In the genomic region with DNA sequence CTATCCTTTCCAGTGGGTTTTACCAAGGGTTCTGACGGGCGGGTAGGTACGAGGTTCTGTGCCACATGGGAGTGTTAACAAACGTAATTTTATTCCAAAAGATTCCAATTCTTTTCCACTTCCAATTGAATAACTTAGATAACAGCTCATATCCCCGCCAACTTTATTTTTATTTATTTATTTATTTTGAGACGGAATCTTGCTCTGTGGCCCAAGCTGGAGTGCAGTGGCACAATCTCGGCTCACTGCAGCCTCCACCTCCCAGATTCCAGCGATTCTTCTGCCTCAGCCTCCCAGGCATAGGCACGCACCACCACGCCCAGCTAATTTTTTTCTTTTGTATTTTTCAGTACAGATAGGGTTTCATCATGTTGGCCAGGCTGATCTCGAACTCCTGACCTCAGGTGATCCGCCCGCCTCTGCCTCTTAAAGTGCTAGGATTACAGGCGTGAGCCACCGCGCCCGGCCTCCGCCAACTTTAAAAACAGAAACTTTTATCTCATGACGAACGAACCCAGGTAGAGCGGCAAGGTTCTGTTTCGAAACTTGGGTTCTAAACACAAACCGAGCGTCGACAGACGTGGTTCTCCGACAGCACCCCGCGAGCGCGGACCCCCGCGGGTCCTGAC, we compare ENCODE assay signal across 6 cellular contexts. TPM values are rescaled to one million over a fixed set of nuclear protein-coding genes. Genes with fewer than 3 reads are reported as not detected.
DNase-seq lines count a peak whose midpoint lies in the region; ATAC-seq, FAIRE-seq and TF ChIP-seq lines count a peak whose summit lies in the region.

No MANE protein-coding gene starts in this region.

- H3K4me3 ChIP-seq in HepG2 (replicated peaks in 1 of 3; ENCODE audit: insufficient read depth in 1 of 3, low read depth in 2 of 3, low read length in 3 of 3), result peak overlapping the region; percentile 71 to 84 (median 75)

- TF ChIP-seq RAD21 in HepG2 (CRISPR knock-in tag; IDR thresholded peaks at IDR 0.05), result no peak

- TF ChIP-seq EP300 in HepG2 (IDR thresholded peaks at IDR 0.05; ENCODE audit: low read depth in 2 of 2, low read length in 2 of 2) (no peak), HepG2 (CRISPR knock-in tag; IDR thresholded peaks at IDR 0.05; ENCODE audit: borderline replicate concordance) (no peak)

- in situ Hi-C loops in HepG2 (cut with HindIII; ENCODE audit: extremely low pct_ligation_motif_present, low pct_unique_long_range_greater_than_20kb), result no loop called here

- H3K27ac ChIP-seq in HepG2 (ENCODE audit: extremely low read length, insufficient read depth, low read length), result peak overlapping the region; percentile 83

- peaks cover 5% of the 10 kb centered on the region for H4K20me1 ChIP-seq in HepG2 (ENCODE audit: insufficient read depth, low read length)

- peak overlapping the region; percentile 80 for H3K9ac ChIP-seq in HepG2 (ENCODE audit: insufficient read depth, low read depth, low read length)

- POLR2A ChIA-PET in HepG2 (lab: Yijun Ruan, JAX), result interaction anchor here (0.7 to 3.7 kb wide), 27 partner anchors 9 to 310 kb away, joined by 3 to 79 read pairs (median 5); a partner anchor contains a TSS

- ATAC-seq in HepG2, result no peak
- ATAC-seq in GM18498 (IDR thresholded peaks at IDR 0.05; ENCODE audit: unreplicated experiment), result no peak

- no peak overlapping the region for H2AFZ ChIP-seq in HepG2 (ENCODE audit: low read length)

- TF ChIP-seq POLR2A in HepG2 (IDR thresholded peaks at IDR 0.05; ENCODE audit: insufficient read depth in 1 of 2, low read depth in 2 of 2, low read length in 2 of 2), result no peak

- no peak for TF ChIP-seq CTCF in HepG2 (CRISPR knock-in tag; IDR thresholded peaks at IDR 0.05)

- DNase-seq in DMS53 (lab: John Stamatoyannopoulos, UW) (peak; percentile 72), DMS53 treated with DMSO at 0.1 percent for 48 hours (lab: John Stamatoyannopoulos, UW; ENCODE audit: unreplicated experiment) (no peak), HepG2 (ENCODE audit: low spot score) (no peak), DMS153 treated with DMSO at 0.1 percent for 48 hours (lab: John Stamatoyannopoulos, UW; ENCODE audit: unreplicated experiment) (no peak)
- peak; percentile 65 to 66 for DNase-seq in activated T-cell treated with anti-CD3 and anti-CD28 coated beads, Interleukin-2, amount 50 U/mL, for 48 hours

- peak overlapping the region; percentile 79 for H3K4me2 ChIP-seq in HepG2 (ENCODE audit: low read depth, low read length)

- intact Hi-C loops in HepG2 (cut with micrococcal nuclease; ENCODE audit: unreplicated experiment), result loop anchor here (5.0 kb wide), 1 partner anchor 53 kb away; a partner anchor contains a TSS

- CTCF ChIA-PET in HepG2 (lab: Yijun Ruan, JAX; ENCODE audit: low intra/inter-chr PET ratio, low total read pairs), result interaction anchor here (1.8 kb wide), 1 partner anchor 56 kb away, joined by 6 read pairs; no protein-coding TSS in a partner anchor

- H3K27me3 ChIP-seq in HepG2 (ENCODE audit: control insufficient read depth in 1 of 2, insufficient read depth in 2 of 2, low read length in 2 of 2), result no peaks in the 10 kb centered on the region; a peak in 1 of 5 replicates

- WGBS in HepG2 (ENCODE audit: low lambda C conversion rate), result 2% methylated on average over 33 of the region's 33 CpGs

- no peaks in the 10 kb centered on the region for H3K9me3 ChIP-seq in HepG2 (ENCODE audit: low read length)

- peaks cover 17 to 33% of the 10 kb centered on the region in 2 experiments for H3K36me3 ChIP-seq in HepG2 (replicated peaks in 1 of 2; ENCODE audit: control insufficient read depth in 1 of 2, insufficient read depth in 2 of 2, low read length in 2 of 2)

- BruUV-seq in HepG2 (replicated peaks; lab: Mats Ljungman, UMichigan), result TSS peak; percentile 78

- no peak for FAIRE-seq in HepG2 (lab: Jason Lieb, UNC)

- H3K79me2 ChIP-seq in HepG2 (ENCODE audit: insufficient read depth, low read length), result peaks cover 23% of the 10 kb centered on the region

- H3K4me1 ChIP-seq in HepG2 (ENCODE audit: insufficient read depth, low read length), result peaks cover 27% of the 10 kb centered on the region

RNA-seq across cellular contexts. Expression of a gene that starts 0.6 kb away (rescaled TPM):
- 73.8 and 82.0 TPM in 2 replicates for total RNA-seq in HepG2 (2016; rRNA removed; fragmentation: Illumina TruSeq; extraction: Trizol)
- total RNA-seq in HepG2 (2016; cell fraction: cytosol; rRNA removed; fragmentation: Illumina TruSeq; extraction: Trizol; ENCODE audit: low read depth), result 44.2 and 54.8 TPM in 2 replicates
- 75.0 and 87.4 TPM in 2 replicates for total RNA-seq in HepG2 (2016; cell fraction: insoluble cytoplasmic fraction; rRNA removed; fragmentation: Illumina TruSeq; extraction: Trizol)
- 72.9 and 79.9 TPM in 2 replicates for total RNA-seq in HepG2 (2016; cell fraction: membrane; rRNA removed; fragmentation: Illumina TruSeq; extraction: Trizol)
- total RNA-seq in HepG2 (2016; cell fraction: nucleus; rRNA removed; fragmentation: Illumina TruSeq; extraction: Trizol), result 36.0 and 44.8 TPM in 2 replicates
- 102 and 117 TPM in 2 replicates for polyA plus RNA-seq in HepG2 (2011; rRNA removed)
- polyA plus RNA-seq in HepG2 (2011; cell fraction: cytosol; rRNA removed), result 92.8 and 162 TPM in 2 replicates
- 91.6 and 93.8 TPM in 2 replicates for polyA plus RNA-seq in HepG2 (2011; cell fraction: nucleus; rRNA removed)
- 64.9 and 71.4 TPM in 2 replicates for polyA plus RNA-seq in HepG2 (2012)
- 65.1 and 77.0 TPM in 2 replicates for polyA plus RNA-seq in HepG2 (2016; cell fraction: cytosol; fragmentation: Illumina TruSeq; extraction: Trizol; ENCODE audit: low read depth)
- 81.7 and 86.2 TPM in 2 replicates for polyA plus RNA-seq in HepG2 (2016; cell fraction: insoluble cytoplasmic fraction; fragmentation: Illumina TruSeq; extraction: Trizol; ENCODE audit: low read depth)
- 77.8 and 83.0 TPM in 2 replicates for polyA plus RNA-seq in HepG2 (2016; cell fraction: membrane; fragmentation: Illumina TruSeq; extraction: Trizol; ENCODE audit: low read depth)
- 91.3 and 94.3 TPM in 2 replicates for polyA plus RNA-seq in HepG2 (2016; cell fraction: nucleus; fragmentation: Illumina TruSeq; extraction: Trizol; ENCODE audit: insufficient read depth, low read depth)
- polyA minus RNA-seq in HepG2 (2011; rRNA and poly(A)+ RNA removed; ENCODE audit: low replicate concordance), result 56.0 and 57.4 TPM in 2 replicates
- polyA minus RNA-seq in HepG2 (2011; cell fraction: cytosol; rRNA and poly(A)+ RNA removed), result 29.4 and 32.4 TPM in 2 replicates
- 20.0 and 23.1 TPM in 2 replicates for polyA minus RNA-seq in HepG2 (2011; cell fraction: nucleus; rRNA and poly(A)+ RNA removed)

RNA-seq across cellular contexts. Expression of a gene that starts 14.5 kb away (rescaled TPM):
- 0.11 and 0.44 TPM in 2 replicates for total RNA-seq in HepG2 (2016; rRNA removed; fragmentation: Illumina TruSeq; extraction: Trizol)
- total RNA-seq in HepG2 (2016; cell fraction: cytosol; rRNA removed; fragmentation: Illumina TruSeq; extraction: Trizol; ENCODE audit: low read depth), result 0.18 and 0.30 TPM in 2 replicates
- 0.45 TPM in 1 of 2 replicates, not detected in the other for total RNA-seq in HepG2 (2016; cell fraction: insoluble cytoplasmic fraction; rRNA removed; fragmentation: Illumina TruSeq; extraction: Trizol)
- 0.09 and 0.24 TPM in 2 replicates for total RNA-seq in HepG2 (2016; cell fraction: membrane; rRNA removed; fragmentation: Illumina TruSeq; extraction: Trizol)
- 0.65 and 0.85 TPM in 2 replicates for total RNA-seq in HepG2 (2016; cell fraction: nucleus; rRNA removed; fragmentation: Illumina TruSeq; extraction: Trizol)
- 0.50 and 1.2 TPM in 2 replicates for polyA plus RNA-seq in HepG2 (2011; rRNA removed)
- polyA plus RNA-seq in HepG2 (2011; cell fraction: cytosol; rRNA removed), result 0.12 and 0.42 TPM in 2 replicates
- 11.0 and 14.4 TPM in 2 replicates for polyA plus RNA-seq in HepG2 (2011; cell fraction: nucleus; rRNA removed)
- 0.50 and 0.95 TPM in 2 replicates for polyA plus RNA-seq in HepG2 (2012)
- 0.25 and 0.43 TPM in 2 replicates for polyA plus RNA-seq in HepG2 (2016; cell fraction: cytosol; fragmentation: Illumina TruSeq; extraction: Trizol; ENCODE audit: low read depth)
- polyA plus RNA-seq in HepG2 (2016; cell fraction: insoluble cytoplasmic fraction; fragmentation: Illumina TruSeq; extraction: Trizol; ENCODE audit: low read depth), result not detected in 2 replicates
- 0.29 and 0.42 TPM in 2 replicates for polyA plus RNA-seq in HepG2 (2016; cell fraction: membrane; fragmentation: Illumina TruSeq; extraction: Trizol; ENCODE audit: low read depth)
- 1.3 and 2.4 TPM in 2 replicates for polyA plus RNA-seq in HepG2 (2016; cell fraction: nucleus; fragmentation: Illumina TruSeq; extraction: Trizol; ENCODE audit: insufficient read depth, low read depth)
- polyA minus RNA-seq in HepG2 (2011; rRNA and poly(A)+ RNA removed; ENCODE audit: low replicate concordance), result 0.52 and 1.6 TPM in 2 replicates
- not detected in 2 replicates for polyA minus RNA-seq in HepG2 (2011; cell fraction: cytosol; rRNA and poly(A)+ RNA removed)
- 1.4 and 2.4 TPM in 2 replicates for polyA minus RNA-seq in HepG2 (2011; cell fraction: nucleus; rRNA and poly(A)+ RNA removed)

RNA-seq across cellular contexts. Expression of a gene that starts 17.2 kb away (rescaled TPM):
- 126 and 127 TPM in 2 replicates for total RNA-seq in HepG2 (2016; rRNA removed; fragmentation: Illumina TruSeq; extraction: Trizol)
- total RNA-seq in HepG2 (2016; cell fraction: cytosol; rRNA removed; fragmentation: Illumina TruSeq; extraction: Trizol; ENCODE audit: low read depth), result 107 and 119 TPM in 2 replicates
- 112 and 126 TPM in 2 replicates for total RNA-seq in HepG2 (2016; cell fraction: insoluble cytoplasmic fraction; rRNA removed; fragmentation: Illumina TruSeq; extraction: Trizol)
- 166 and 205 TPM in 2 replicates for total RNA-seq in HepG2 (2016; cell fraction: membrane; rRNA removed; fragmentation: Illumina TruSeq; extraction: Trizol)
- 68.5 and 74.4 TPM in 2 replicates for total RNA-seq in HepG2 (2016; cell fraction: nucleus; rRNA removed; fragmentation: Illumina TruSeq; extraction: Trizol)
- 124 and 133 TPM in 2 replicates for polyA plus RNA-seq in HepG2 (2011; rRNA removed)
- polyA plus RNA-seq in HepG2 (2011; cell fraction: cytosol; rRNA removed), result 158 and 199 TPM in 2 replicates
- 131 and 132 TPM in 2 replicates for polyA plus RNA-seq in HepG2 (2011; cell fraction: nucleus; rRNA removed)
- polyA plus RNA-seq in HepG2 (2012), result 112 and 128 TPM in 2 replicates
- polyA plus RNA-seq in HepG2 (2016; cell fraction: cytosol; fragmentation: Illumina TruSeq; extraction: Trizol; ENCODE audit: low read depth), result 93.4 and 128 TPM in 2 replicates
- 156 and 204 TPM in 2 replicates for polyA plus RNA-seq in HepG2 (2016; cell fraction: insoluble cytoplasmic fraction; fragmentation: Illumina TruSeq; extraction: Trizol; ENCODE audit: low read depth)
- polyA plus RNA-seq in HepG2 (2016; cell fraction: membrane; fragmentation: Illumina TruSeq; extraction: Trizol; ENCODE audit: low read depth), result 175 and 195 TPM in 2 replicates
- polyA plus RNA-seq in HepG2 (2016; cell fraction: nucleus; fragmentation: Illumina TruSeq; extraction: Trizol; ENCODE audit: insufficient read depth, low read depth), result 161 and 166 TPM in 2 replicates
- 166 and 194 TPM in 2 replicates for polyA minus RNA-seq in HepG2 (2011; rRNA and poly(A)+ RNA removed; ENCODE audit: low replicate concordance)
- polyA minus RNA-seq in HepG2 (2011; cell fraction: cytosol; rRNA and poly(A)+ RNA removed), result 58.7 and 73.6 TPM in 2 replicates
- polyA minus RNA-seq in HepG2 (2011; cell fraction: nucleus; rRNA and poly(A)+ RNA removed), result 82.8 and 98.0 TPM in 2 replicates

RNA-seq across cellular contexts. Expression of a gene that starts 27.4 kb away (rescaled TPM):
- total RNA-seq in HepG2 (2016; rRNA removed; fragmentation: Illumina TruSeq; extraction: Trizol), result 10.3 and 19.5 TPM in 2 replicates
- 6.9 and 8.8 TPM in 2 replicates for total RNA-seq in HepG2 (2016; cell fraction: cytosol; rRNA removed; fragmentation: Illumina TruSeq; extraction: Trizol; ENCODE audit: low read depth)
- 8.9 and 20.8 TPM in 2 replicates for total RNA-seq in HepG2 (2016; cell fraction: insoluble cytoplasmic fraction; rRNA removed; fragmentation: Illumina TruSeq; extraction: Trizol)
- 6.0 TPM in 2 replicates for total RNA-seq in HepG2 (2016; cell fraction: membrane; rRNA removed; fragmentation: Illumina TruSeq; extraction: Trizol)
- 24.2 and 28.6 TPM in 2 replicates for total RNA-seq in HepG2 (2016; cell fraction: nucleus; rRNA removed; fragmentation: Illumina TruSeq; extraction: Trizol)
- 13.8 and 17.2 TPM in 2 replicates for polyA plus RNA-seq in HepG2 (2011; rRNA removed)
- polyA plus RNA-seq in HepG2 (2011; cell fraction: cytosol; rRNA removed), result 6.1 and 10.8 TPM in 2 replicates
- 151 and 202 TPM in 2 replicates for polyA plus RNA-seq in HepG2 (2011; cell fraction: nucleus; rRNA removed)
- 6.8 and 6.9 TPM in 2 replicates for polyA plus RNA-seq in HepG2 (2012)
- polyA plus RNA-seq in HepG2 (2016; cell fraction: cytosol; fragmentation: Illumina TruSeq; extraction: Trizol; ENCODE audit: low read depth), result 3.5 and 3.6 TPM in 2 replicates
- 8.4 and 9.9 TPM in 2 replicates for polyA plus RNA-seq in HepG2 (2016; cell fraction: insoluble cytoplasmic fraction; fragmentation: Illumina TruSeq; extraction: Trizol; ENCODE audit: low read depth)
- 4.8 and 5.0 TPM in 2 replicates for polyA plus RNA-seq in HepG2 (2016; cell fraction: membrane; fragmentation: Illumina TruSeq; extraction: Trizol; ENCODE audit: low read depth)
- polyA plus RNA-seq in HepG2 (2016; cell fraction: nucleus; fragmentation: Illumina TruSeq; extraction: Trizol; ENCODE audit: insufficient read depth, low read depth), result 55.1 and 57.6 TPM in 2 replicates
- polyA minus RNA-seq in HepG2 (2011; rRNA and poly(A)+ RNA removed; ENCODE audit: low replicate concordance), result 14.4 and 15.9 TPM in 2 replicates
- polyA minus RNA-seq in HepG2 (2011; cell fraction: cytosol; rRNA and poly(A)+ RNA removed), result 6.6 and 9.1 TPM in 2 replicates
- 18.3 and 20.5 TPM in 2 replicates for polyA minus RNA-seq in HepG2 (2011; cell fraction: nucleus; rRNA and poly(A)+ RNA removed)

RNA-seq across cellular contexts. Expression of a gene that starts 36.1 kb away (rescaled TPM):
- 15.6 and 18.3 TPM in 2 replicates for total RNA-seq in HepG2 (2016; rRNA removed; fragmentation: Illumina TruSeq; extraction: Trizol)
- 17.4 and 22.1 TPM in 2 replicates for total RNA-seq in HepG2 (2016; cell fraction: cytosol; rRNA removed; fragmentation: Illumina TruSeq; extraction: Trizol; ENCODE audit: low read depth)
- total RNA-seq in HepG2 (2016; cell fraction: insoluble cytoplasmic fraction; rRNA removed; fragmentation: Illumina TruSeq; extraction: Trizol), result 14.6 and 17.3 TPM in 2 replicates
- total RNA-seq in HepG2 (2016; cell fraction: membrane; rRNA removed; fragmentation: Illumina TruSeq; extraction: Trizol), result 19.3 and 24.3 TPM in 2 replicates
- total RNA-seq in HepG2 (2016; cell fraction: nucleus; rRNA removed; fragmentation: Illumina TruSeq; extraction: Trizol), result 13.5 and 16.4 TPM in 2 replicates
- polyA plus RNA-seq in HepG2 (2011; rRNA removed), result 7.3 and 8.4 TPM in 2 replicates
- 4.2 and 9.0 TPM in 2 replicates for polyA plus RNA-seq in HepG2 (2011; cell fraction: cytosol; rRNA removed)
- polyA plus RNA-seq in HepG2 (2011; cell fraction: nucleus; rRNA removed), result 26.9 and 29.4 TPM in 2 replicates
- 5.8 and 6.7 TPM in 2 replicates for polyA plus RNA-seq in HepG2 (2012)
- 28.2 and 33.1 TPM in 2 replicates for polyA plus RNA-seq in HepG2 (2016; cell fraction: cytosol; fragmentation: Illumina TruSeq; extraction: Trizol; ENCODE audit: low read depth)
- polyA plus RNA-seq in HepG2 (2016; cell fraction: insoluble cytoplasmic fraction; fragmentation: Illumina TruSeq; extraction: Trizol; ENCODE audit: low read depth), result 21.0 and 21.9 TPM in 2 replicates
- 24.1 and 25.1 TPM in 2 replicates for polyA plus RNA-seq in HepG2 (2016; cell fraction: membrane; fragmentation: Illumina TruSeq; extraction: Trizol; ENCODE audit: low read depth)
- 37.7 and 42.5 TPM in 2 replicates for polyA plus RNA-seq in HepG2 (2016; cell fraction: nucleus; fragmentation: Illumina TruSeq; extraction: Trizol; ENCODE audit: insufficient read depth, low read depth)
- polyA minus RNA-seq in HepG2 (2011; rRNA and poly(A)+ RNA removed; ENCODE audit: low replicate concordance), result 7.8 and 25.3 TPM in 2 replicates
- 3.1 and 4.7 TPM in 2 replicates for polyA minus RNA-seq in HepG2 (2011; cell fraction: cytosol; rRNA and poly(A)+ RNA removed)
- 6.1 and 8.8 TPM in 2 replicates for polyA minus RNA-seq in HepG2 (2011; cell fraction: nucleus; rRNA and poly(A)+ RNA removed)

Comparison
In these comparisons a context has a peak if more than half of its experiments do, and no peak if none do; other contexts are left out.
1. DNase-seq: peak in DMS53 (single experiment) and activated T-cell treated with anti-CD3 and anti-CD28 coated beads, Interleukin-2, amount 50 U/mL, for 48 hours (2 of 2); none in DMS53 treated with DMSO at 0.1 percent for 48 hours (single experiment), HepG2 (single experiment) and DMS153 treated with DMSO at 0.1 percent for 48 hours (single experiment).